ENCODE assay signal across 1 cellular context in genomic region chr1:151539321-151540020, GRCh38.
TF ChIP-seq lines count a peak whose summit lies in the region.

No MANE protein-coding gene starts in this region.

TF ChIP-seq in HEK293, 187 proteins besides CTCF, POLR2A, EP300 and RAD21 (continued from another document):
- TF ChIP-seq ZNF394 (tag by site-specific recombination; IDR thresholded peaks at IDR 0.05; ENCODE audit: borderline replicate concordance), result peak; percentile 38; the same call in 1 of the 2 replicates
- TF ChIP-seq IKZF3 (tag by site-specific recombination; IDR thresholded peaks at IDR 0.05), result peak; percentile 92
- peak; percentile 86 for TF ChIP-seq ZBTB48 (tag by site-specific recombination; IDR thresholded peaks at IDR 0.05)
- TF ChIP-seq ZNF600 (tag by site-specific recombination; IDR thresholded peaks at IDR 0.05), result peak; percentile 84
- peak; percentile 98 for TF ChIP-seq SCRT2 (tag by site-specific recombination; IDR thresholded peaks at IDR 0.05)
- TF ChIP-seq KLF9 (tag by site-specific recombination; IDR thresholded peaks at IDR 0.05; ENCODE audit: low read depth), result 0 out of 2 replicates have a peak, but pooled peaks have one; percentile 14
- peak; percentile 40; the same call in 1 of the 2 replicates for TF ChIP-seq ZNF324 (tag by site-specific recombination; IDR thresholded peaks at IDR 0.05)
- TF ChIP-seq EGR2 (tag by site-specific recombination; IDR thresholded peaks at IDR 0.05; ENCODE audit: low read depth), result no peak
- TF ChIP-seq KLF7 (tag by site-specific recombination; IDR thresholded peaks at IDR 0.05; ENCODE audit: borderline replicate concordance), result peak; percentile 9; the same call in 1 of the 2 replicates
- peak; percentile 63; the same call in 1 of the 2 replicates for TF ChIP-seq ZBTB44 (tag by site-specific recombination; IDR thresholded peaks at IDR 0.05)
- TF ChIP-seq OSR2 (tag by site-specific recombination; IDR thresholded peaks at IDR 0.05), result peak; percentile 61
- no peak for TF ChIP-seq RBAK (tag by site-specific recombination; IDR thresholded peaks at IDR 0.05)
- peak; percentile 57; the same call in 1 of the 2 replicates for TF ChIP-seq ZNF335 (tag by site-specific recombination; conservative IDR thresholded peaks at IDR 0.05)
- TF ChIP-seq HOXD13 (CRISPR knock-in tag; IDR thresholded peaks at IDR 0.05; ENCODE audit: borderline replicate concordance), result no peak
- peak; percentile 63; the same call in 1 of the 2 replicates for TF ChIP-seq ZNF366 (tag by site-specific recombination; conservative IDR thresholded peaks at IDR 0.05)
- peak; percentile 36; the same call in 1 of the 2 replicates for TF ChIP-seq ZBTB20 (tag by site-specific recombination; IDR thresholded peaks at IDR 0.05)
